Comparison of ENCODE assay signal across 22 cellular contexts in genomic region chr6:150320450-150320849, GRCh38. TPM values are rescaled to one million over a fixed set of nuclear protein-coding genes. Genes with fewer than 3 reads are reported as not detected.
DNase-seq lines count a peak whose midpoint lies in the region; ATAC-seq, FAIRE-seq and TF ChIP-seq lines count a peak whose summit lies in the region.
"Had no signal": no experiment of that assay in that cellular context is flagged by ENCODE, and none has a peak within 500 bp of the region (broad histone marks: within the 10 kb centered on the region; RNA-seq: fewer than 3 reads in every experiment).

No MANE protein-coding gene starts in this region.

- H3K9me3 ChIP-seq in K562 (replicated peaks; ENCODE audit: control insufficient read depth, insufficient read depth, low read depth, low read length) (no peaks in the 10 kb centered on the region), colonic mucosa (no peaks in the 10 kb centered on the region), gastroesophageal sphincter (no peaks in the 10 kb centered on the region)

- intact Hi-C loops in K562 (cut with micrococcal nuclease) (loop anchor here (5.0 kb wide), 3 partner anchors 48 to 168 kb away; no protein-coding TSS in a partner anchor), left cardiac atrium (cut with DNase I) (loop anchor here in 1 of 2 donors (5.0 kb wide), 1 partner anchor 178 kb away; the partner anchor contains the start of gene PPP1R14C), posterior vena cava (cut with DNase I) (no loop called here), colonic mucosa (cut with DNase I) (no loop called here)

- peak overlapping the region; percentile 44 for H3K4me2 ChIP-seq in K562 (ENCODE audit: insufficient read depth, low read length)

- peak; percentile 75 for FAIRE-seq in K562 (lab: Jason Lieb, UNC)

- in situ Hi-C loops in K562 (cut with MboI): no loop called here

- TF ChIP-seq EP300 in K562 (IDR thresholded peaks at IDR 0.05; ENCODE audit: low read length) (no peak), gastroesophageal sphincter (IDR thresholded peaks at IDR 0.05) (no peak)

- H3K9ac ChIP-seq in K562 (ENCODE audit: insufficient read depth in 1 of 2, low read depth in 2 of 2, low read length in 2 of 2) (peak overlapping the region in 1 of 2 experiments; percentile 2; a peak in 2 of 4 replicates), colonic mucosa (ENCODE audit: low read depth in 2 of 2, low read length in 2 of 2) (no peak overlapping the region)

- ATAC-seq in K562 (peak; percentile 55), left cardiac atrium (peak; percentile 96 to 97), gastroesophageal sphincter (no peak), esophagus mucosa (no peak), GM18502 (IDR thresholded peaks at IDR 0.05; ENCODE audit: poor library complexity, unreplicated experiment) (no peak)
- ATAC-seq: activated T-cell treated with anti-CD3 and anti-CD28 coated beads, Interleukin-2, amount 50 U/mL, for 72 hours; CD8-positive, alpha-beta T cell; effector memory CD8-positive, alpha-beta T cell; natural killer cell; stimulated activated naive CD8-positive, alpha-beta T cell treated with anti-CD3 and anti-CD28 coated beads, Interleukin-15, amount 100 ng/mL, for 72 hours had no signal

- H3K4me3 ChIP-seq in K562 (no peak overlapping the region), colonic mucosa (no peak overlapping the region), gastroesophageal sphincter (no peak overlapping the region)

- CTCF ChIA-PET in K562 (lab: Yijun Ruan, JAX; ENCODE audit: low intra/inter-chr PET ratio): no interaction called here

- BruUV-seq in K562 (replicated peaks; lab: Mats Ljungman, UMichigan): no TSS peak

- H2AFZ ChIP-seq in K562 (ENCODE audit: low read depth, low read length): peak overlapping the region; percentile 79

- POLR2A ChIA-PET in K562 (lab: Yijun Ruan, JAX): interaction anchor here (0.5 to 1.6 kb wide), 2 partner anchors 50 to 56 kb away, joined by 3 to 4 read pairs; no protein-coding TSS in a partner anchor

- H3K79me2 ChIP-seq in K562 (ENCODE audit: control insufficient read depth, insufficient read depth, low read length): no peaks in the 10 kb centered on the region

- H3K27ac ChIP-seq in C4-2B (peak overlapping the region; percentile 45), K562 (ENCODE audit: extremely low read depth, low read depth, low read length) (no peak overlapping the region; the same call in 2 of the 3 replicates), colonic mucosa (no peak overlapping the region), gastroesophageal sphincter (no peak overlapping the region)

- WGBS in K562 (ENCODE audit: insufficient coverage, low coverage, missing lambda C conversion rate): 4% methylated on average over 9 of the region's 9 CpGs
- WGBS in gastroesophageal sphincter (ENCODE audit: low coverage in 1 of 2), 2 donors: 32 to 33% methylated on average over 2 to 6 of the region's 9 CpGs

- H3K27me3 ChIP-seq in K562 (ENCODE audit: control insufficient read depth in 2 of 2, insufficient read depth in 2 of 2, low read length in 2 of 2) (no peaks in the 10 kb centered on the region), colonic mucosa (no peaks in the 10 kb centered on the region), gastroesophageal sphincter (peaks cover 9% of the 10 kb centered on the region)

- TF ChIP-seq RAD21 in K562 (CRISPR knock-in tag; conservative IDR thresholded peaks at IDR 0.05 in 1 of 2, IDR thresholded peaks at IDR 0.05 in 1 of 2): 0 out of 4 replicates have a peak, but pooled peaks of 1 of the 2 experiments have one; percentile 26

- H3K9me1 ChIP-seq in K562 (ENCODE audit: control insufficient read depth, insufficient read depth, low read length): no peaks in the 10 kb centered on the region

- no peaks in the 10 kb centered on the region for H4K20me1 ChIP-seq in K562 (replicated peaks; ENCODE audit: control insufficient read depth, insufficient read depth, low read length)

- DNase-seq in K562 (ENCODE audit: extremely low read depth in 1 of 4, low spot score in 3 of 4): peak in 2 of 4 experiments; percentile 33 to 57
- DNase-seq in left cardiac atrium: peak; percentile 80
- peak; percentile 87 for DNase-seq in posterior vena cava (ENCODE audit: low spot score)
- DNase-seq in colonic mucosa: no peak
- DNase-seq: activated CD4-positive, alpha-beta memory T cell treated with anti-CD3 and anti-CD28 coated beads for 36 hours; activated naive CD8-positive, alpha-beta T cell treated with anti-CD3 and anti-CD28 coated beads, Interleukin-2, amount 10 ng/mL, durations not matched to agents 7 days and 5 days; activated T-cell treated with anti-CD3 and anti-CD28 coated beads, Interleukin-2, amount 50 U/mL, for 72 hours; CD8-positive, alpha-beta T cell; central memory CD4-positive, alpha-beta T cell; DMS79; effector memory CD8-positive, alpha-beta T cell; mammary epithelial cell; MM.1S; natural killer cell; NCI-H1930; NCI-H446; NK-92 treated with Interleukin-12 subunit alpha and Interleukin-12 subunit beta, amount 100 ng/mL, for 24 hours; stimulated activated naive CD8-positive, alpha-beta T cell treated with anti-CD3 and anti-CD28 coated beads, Interleukin-15, amount 100 ng/mL, for 72 hours had no signal

- no peak for TF ChIP-seq POLR2A in K562 (conservative IDR thresholded peaks at IDR 0.05)
- TF ChIP-seq POLR2A in gastroesophageal sphincter (IDR thresholded peaks at IDR 0.05): no peak

- H3K36me3 ChIP-seq in K562 (ENCODE audit: control insufficient read depth, insufficient read depth, low read length): no peaks in the 10 kb centered on the region
- H3K36me3 ChIP-seq in colonic mucosa: no peaks in the 10 kb centered on the region
- H3K36me3 ChIP-seq in gastroesophageal sphincter: no peaks in the 10 kb centered on the region

- peak; percentile 27 for TF ChIP-seq CTCF in C4-2B (conservative IDR thresholded peaks at IDR 0.05)
- TF ChIP-seq CTCF in K562 (IDR thresholded peaks at IDR 0.05 in 2 of 3, conservative IDR thresholded peaks at IDR 0.05 in 1 of 3; ENCODE audit: insufficient read depth in 2 of 3, low read depth in 1 of 3, low read length in 3 of 3): no peak; a peak in 1 of 6 replicates
- no peak for TF ChIP-seq CTCF in colonic mucosa (IDR thresholded peaks at IDR 0.05)
- TF ChIP-seq CTCF in gastroesophageal sphincter (IDR thresholded peaks at IDR 0.05): no peak

- H3K4me1 ChIP-seq in K562 (replicated peaks in 1 of 2; ENCODE audit: control insufficient read depth in 2 of 2, insufficient read depth in 2 of 2, low read length in 2 of 2) (peaks cover 10 to 38% of the 10 kb centered on the region in 2 experiments; a peak in 4 of 5 replicates), colonic mucosa (no peaks in the 10 kb centered on the region), gastroesophageal sphincter (no peaks in the 10 kb centered on the region)

TF ChIP-seq in K562, 482 proteins besides CTCF, POLR2A, EP300 and RAD21 (continues in another document):
- TF ChIP-seq ZFX (CRISPR knock-in tag; IDR thresholded peaks at IDR 0.05) (peak; percentile 58), KHSRP (IDR thresholded peaks at IDR 0.05) (no peak), FUS (optimal IDR thresholded peaks at IDR 0.05; ENCODE audit: low read depth, low read length) (no peak), E2F6 (IDR thresholded peaks at IDR 0.05; ENCODE audit: borderline replicate concordance in 1 of 2, extremely low read depth in 1 of 2, insufficient read depth in 1 of 2, insufficient read length in 1 of 2, low read depth in 1 of 2, low read length in 1 of 2, poor library complexity in 1 of 2, severe bottlenecking in 1 of 2) (peak in 1 of 2 experiments; percentile 19), HMG20B (CRISPR knock-in tag; IDR thresholded peaks at IDR 0.05) (no peak), ZBTB17 (CRISPR knock-in tag; IDR thresholded peaks at IDR 0.05) (no peak), CBFA2T2 (conservative IDR thresholded peaks at IDR 0.05) (0 out of 2 replicates have a peak, but pooled peaks have one; percentile 14), ZNF184 (CRISPR knock-in tag; IDR thresholded peaks at IDR 0.05) (no peak)

RNA-seq across cellular contexts. Expression of gene IYD, which starts 48.4 kb away (rescaled TPM):
- total RNA-seq in K562 (2011; cell fraction: chromatin; rRNA removed; ENCODE audit: low replicate concordance): not detected in 2 replicates
- total RNA-seq in K562 (2011; cell fraction: nucleolus; rRNA removed): not detected in 2 replicates
- not detected in 2 replicates for total RNA-seq in K562 (2011; cell fraction: nucleoplasm; rRNA removed)
- total RNA-seq in K562 (2014; rRNA removed): not detected in 2 replicates
- total RNA-seq in K562 (2014; rRNA removed; fragmentation: Illumina TruSeq; extraction: Trizol): not detected in 2 replicates
- not detected in 2 replicates for total RNA-seq in K562 (2015; rRNA removed; fragmentation: Illumina TruSeq; extraction: Trizol)
- total RNA-seq in K562 (2021): not detected in 2 replicates
- polyA plus RNA-seq in K562 (2011; rRNA removed): not detected in 2 replicates
- not detected in 2 replicates for polyA plus RNA-seq in K562 (2011; cell fraction: cytosol; rRNA removed)
- not detected in 2 replicates for polyA plus RNA-seq in K562 (2011; cell fraction: nucleus; rRNA removed)
- polyA plus RNA-seq in K562 (2012): 0.01 TPM in 1 of 2 replicates, not detected in the other
- not detected in 2 replicates for polyA plus RNA-seq in K562 (2014; fragmentation: Illumina TruSeq; extraction: Trizol)
- not detected for polyA plus RNA-seq in K562 (2014; fragmentation: Nextera tagmentation; extraction: Ambion mirVana)
- 0.09 TPM in 1 of 2 replicates, not detected in the other for polyA plus RNA-seq in K562 (2014; rRNA removed)
- 0.04 TPM in 1 of 2 replicates, not detected in the other for polyA minus RNA-seq in K562 (2011; rRNA and poly(A)+ RNA removed)
- not detected in 2 replicates for polyA minus RNA-seq in K562 (2011; cell fraction: cytosol; rRNA and poly(A)+ RNA removed)
- polyA minus RNA-seq in K562 (2011; cell fraction: nucleus; rRNA and poly(A)+ RNA removed): not detected in 2 replicates
- total RNA-seq in left cardiac atrium: not detected
- total RNA-seq in posterior vena cava: not detected
- 10 to 100 TPM in 1 of 2 donors, 1 to 10 TPM in 1; 8.7 to 10.4 TPM for total RNA-seq in colonic mucosa
- total RNA-seq in gastroesophageal sphincter: not detected
- not detected for total RNA-seq in esophagus mucosa
- total RNA-seq: activated CD4-positive, alpha-beta memory T cell treated with anti-CD3 and anti-CD28 coated beads for 36 hours; activated naive CD8-positive, alpha-beta T cell treated with anti-CD3 and anti-CD28 coated beads, Interleukin-2, amount 10 ng/mL, durations not matched to agents 7 days and 5 days; activated T-cell treated with anti-CD3 and anti-CD28 coated beads, Interleukin-2, amount 50 U/mL, for 72 hours; CD8-positive, alpha-beta T cell; natural killer cell had no signal
- polyA plus RNA-seq: mammary epithelial cell had no signal

Comparison
In these comparisons a context has a peak if more than half of its experiments do, and no peak if none do; other contexts are left out.
1. ATAC-seq: peak in K562 (single experiment) and left cardiac atrium (2 of 2); none in gastroesophageal sphincter (single experiment), esophagus mucosa (single experiment) and GM18502 (single experiment).